Comparison of ENCODE assay signal across 25 cellular contexts in the genomic region with DNA sequence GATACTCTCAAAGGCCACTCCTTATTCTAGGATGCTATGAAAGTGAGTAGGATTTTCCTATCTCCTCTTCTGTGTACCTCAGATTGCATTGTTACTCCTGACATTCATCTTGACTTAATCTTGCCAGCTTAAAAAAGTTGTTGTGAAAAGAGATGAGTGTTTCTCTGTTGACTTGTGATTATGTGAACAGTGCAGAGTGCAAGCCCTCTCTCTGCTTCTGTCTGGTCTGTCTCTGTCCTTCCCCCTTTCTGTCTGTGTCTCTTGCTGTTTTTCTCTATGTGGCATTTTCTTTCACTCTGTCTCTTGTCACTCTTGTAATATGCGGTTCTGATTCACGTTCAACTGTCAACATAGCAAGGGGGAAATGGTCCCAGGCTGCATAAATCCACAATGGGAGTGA.
"Had no signal": no experiment of that assay in that cellular context is flagged by ENCODE, and none has a peak within 500 bp of the region (broad histone marks: within the 10 kb centered on the region; RNA-seq: fewer than 3 reads in every experiment).

No MANE protein-coding gene starts in this region.

- H3K9me3 ChIP-seq: testis, uterus had no signal

- H3K4me1 ChIP-seq: neural progenitor cell, testis, uterus had no signal

- H3K9ac ChIP-seq: neural progenitor cell had no signal

- H3K36me3 ChIP-seq: neural progenitor cell, uterus, WERI-Rb-1 had no signal

- H2AFZ ChIP-seq: neural progenitor cell had no signal

- H3K27me3 Mint-ChIP-seq: dendritic cell treated with granulocyte-macrophage colony-stimulating factor and Interleukin-4, amounts not matched to agents 40 ng/mL and 50 ng/mL, for 4 days; stimulated activated naive B cell treated with anti-CD40 and anti-IgM and Interleukin-4, amounts not matched to agents 10 μg/mL and 1 μg/mL and 100 μg/mL, for 72 hours had no signal

- H3K4me2 ChIP-seq: neural progenitor cell, smooth muscle cell had no signal

- H3K27ac Mint-ChIP-seq: activated naive CD4-positive, alpha-beta T cell treated with anti-CD3 and anti-CD28 coated beads for 36 hours; dendritic cell treated with granulocyte-macrophage colony-stimulating factor and Interleukin-4, amounts not matched to agents 40 ng/mL and 50 ng/mL, for 4 days; mesothelial cell of epicardium; stimulated activated naive B cell treated with anti-CD40 and anti-IgM and Interleukin-4, amounts not matched to agents 10 μg/mL and 1 μg/mL and 100 μg/mL, for 72 hours had no signal

- H3K4me3 Mint-ChIP-seq: activated naive CD4-positive, alpha-beta T cell treated with anti-CD3 and anti-CD28 coated beads for 36 hours; activated T-cell treated with anti-CD3 and anti-CD28 coated beads, Interleukin-2, amount 50 U/mL, for 4 hours; brain; dendritic cell treated with granulocyte-macrophage colony-stimulating factor and Interleukin-4, amounts not matched to agents 40 ng/mL and 50 ng/mL, for 4 days; mesothelial cell of epicardium; neural progenitor cell; stimulated activated naive B cell treated with anti-CD40 and anti-IgM and Interleukin-4, amounts not matched to agents 10 μg/mL and 1 μg/mL and 100 μg/mL, for 72 hours had no signal

- H3K27me3 ChIP-seq: neural progenitor cell, testis, uterus had no signal

- H3K27ac ChIP-seq: neural progenitor cell, testis, uterus, WERI-Rb-1 had no signal

- H3K4me1 Mint-ChIP-seq: mesothelial cell of epicardium had no signal

- DNase-seq: activated CD4-positive, alpha-beta T cell treated with anti-CD3 and anti-CD28 coated beads, Interleukin-2, amount 50 U/mL, for 1 hour; activated CD4-positive, CD25-positive, alpha-beta regulatory T cell treated with anti-CD3 and anti-CD28 coated beads, Interleukin-2, amount 50 U/mL, for 72 hours; activated CD8-positive, alpha-beta memory T cell treated with anti-CD3 and anti-CD28 coated beads, Interleukin-2, amount 50 U/mL, for 48 hours; activated effector memory CD4-positive, alpha-beta T cell treated with Interleukin-2 at 50 U/mL for 16 hours; activated naive CD4-positive, alpha-beta T cell treated with anti-CD3 and anti-CD28 coated beads for 36 hours; activated T-cell treated with anti-CD3 and anti-CD28 coated beads, Interleukin-2, amount 50 U/mL, for 4 hours; aorta; caudate nucleus; effector CD4-positive, alpha-beta T cell; kidney; naive thymus-derived CD8-positive, alpha-beta T cell; posterior cingulate gyrus; stimulated activated CD4-positive, alpha-beta T cell treated with anti-CD3 and anti-CD28 coated beads, Interleukin-15, amount 100 ng/mL, for 24 hours; stimulated activated naive B cell treated with anti-CD40 and anti-IgM and Interleukin-4, amounts not matched to agents 10 μg/mL and 1 μg/mL and 100 μg/mL, for 72 hours; testis; trophoblast cell; uterus; WERI-Rb-1 had no signal

- ATAC-seq: activated T-cell treated with anti-CD3 and anti-CD28 coated beads, Interleukin-2, amount 50 U/mL, for 4 hours; naive thymus-derived CD8-positive, alpha-beta T cell; sciatic nerve; stimulated activated naive B cell treated with anti-CD40 and anti-IgM and Interleukin-4, amounts not matched to agents 10 μg/mL and 1 μg/mL and 100 μg/mL, for 72 hours had no signal

- H3K4me3 ChIP-seq: lung, neural progenitor cell, smooth muscle cell, testis, uterus had no signal
